Comparison of ENCODE assay signal across 16 cellular contexts in the genomic region with DNA sequence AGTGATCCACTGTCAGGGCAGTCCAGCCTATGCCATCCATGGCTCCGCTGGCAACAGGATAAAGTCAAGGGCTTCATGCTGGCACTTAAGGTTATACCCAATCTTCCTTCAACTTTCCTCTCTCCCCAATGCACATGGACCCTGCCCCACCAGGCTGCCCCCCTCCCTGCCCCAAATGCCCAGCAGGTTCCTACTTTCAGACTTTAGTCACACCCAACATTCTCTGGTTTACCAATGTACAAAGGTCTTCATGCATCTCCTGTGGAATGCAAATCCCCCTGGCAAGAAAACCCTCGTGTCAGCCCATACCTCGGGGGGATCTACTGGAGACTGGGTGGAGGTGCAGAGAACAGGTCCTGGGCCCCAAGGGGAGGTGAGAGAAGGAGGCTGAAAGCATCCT. TPM values are rescaled to one million over a fixed set of nuclear protein-coding genes. Genes with fewer than 3 reads are reported as not detected.
DNase-seq lines count a peak whose midpoint lies in the region; ATAC-seq and TF ChIP-seq lines count a peak whose summit lies in the region.
"Had no signal": no experiment of that assay in that cellular context is flagged by ENCODE, and none has a peak within 500 bp of the region (broad histone marks: within the 10 kb centered on the region; RNA-seq: fewer than 3 reads in every experiment).

No MANE protein-coding gene starts in this region.

- intact Hi-C loops in mammary epithelial cell (cut with micrococcal nuclease): loop anchor here (5.0 kb wide), 3 partner anchors 54 to 154 kb away; no protein-coding TSS in a partner anchor
- intact Hi-C loops in stomach (cut with DNase I; ENCODE audit: low total_unique reads): no loop called here

- H3K4me2 ChIP-seq in mammary epithelial cell (ENCODE audit: insufficient read depth, low read depth, low read length): peak overlapping the region; percentile 28

- H2AFZ ChIP-seq in mammary epithelial cell (ENCODE audit: low read depth, low read length): peak overlapping the region; percentile 3

- H3K4me1 Mint-ChIP-seq in HFFc6 (ENCODE audit: low read depth): peaks cover 97% of the 10 kb centered on the region
- H3K4me1 Mint-ChIP-seq: activated CD4-positive, alpha-beta T cell treated with anti-CD3 and anti-CD28 coated beads, Interleukin-2, amount 10 ng/mL, durations not matched to agents 24 days and 14 days; central memory CD8-positive, alpha-beta T cell had no signal

- H3K36me3 ChIP-seq in mammary epithelial cell (ENCODE audit: insufficient read depth, low read length): no peaks in the 10 kb centered on the region
- H3K36me3 ChIP-seq in muscle layer of colon (ENCODE audit: insufficient read depth, low read length): no peaks in the 10 kb centered on the region
- no peaks in the 10 kb centered on the region for H3K36me3 ChIP-seq in stomach
- H3K36me3 ChIP-seq: SJCRH30 had no signal

- no peak for TF ChIP-seq POLR2A in stomach (IDR thresholded peaks at IDR 0.05)

- H3K9me3 Mint-ChIP-seq in HFFc6: peaks cover 5% of the 10 kb centered on the region; the same call in 1 of the 2 replicates
- H3K9me3 Mint-ChIP-seq: activated CD4-positive, alpha-beta T cell treated with anti-CD3 and anti-CD28 coated beads, Interleukin-2, amount 10 ng/mL, durations not matched to agents 24 days and 14 days; activated naive CD4-positive, alpha-beta T cell treated with anti-CD3 and anti-CD28 coated beads, Interleukin-2, amount 50 U/mL, for 72 hours; central memory CD8-positive, alpha-beta T cell had no signal

- in situ Hi-C loops in mammary epithelial cell (cut with MboI; ENCODE audit: low sequenced_read_pairs in 2 of 2): no loop called here

- no peak for TF ChIP-seq CTCF in HFFc6 (IDR thresholded peaks at IDR 0.05)
- TF ChIP-seq CTCF in mammary epithelial cell (conservative IDR thresholded peaks at IDR 0.05 in 1 of 2, IDR thresholded peaks at IDR 0.05 in 1 of 2; ENCODE audit: extremely low read depth in 1 of 2, insufficient read depth in 1 of 2, low read depth in 1 of 2, low read length in 2 of 2): no peak
- TF ChIP-seq CTCF in stomach (IDR thresholded peaks at IDR 0.05): no peak
- TF ChIP-seq CTCF in GM20000 (IDR thresholded peaks at IDR 0.05; ENCODE audit: extremely low read depth, missing control alignments): no peak

- H3K9ac ChIP-seq in mammary epithelial cell (ENCODE audit: insufficient read depth, low read length) (no peak overlapping the region), muscle layer of colon (ENCODE audit: low read length) (no peak overlapping the region)

- H3K4me3 ChIP-seq in mammary epithelial cell (replicated peaks in 1 of 3; ENCODE audit: insufficient read depth in 1 of 3, low read depth in 2 of 3, low read length in 3 of 3) (no peak overlapping the region), muscle layer of colon (ENCODE audit: low read depth in 1 of 2, low read length in 2 of 2) (no peak overlapping the region), stomach (no peak overlapping the region)
- H3K4me3 ChIP-seq: SJCRH30 had no signal

- DNase-seq in HFFc6 (no peak), mammary epithelial cell (no peak), stomach (no peak), DMS53 treated with DMSO at 0.1 percent for 48 hours (lab: John Stamatoyannopoulos, UW; ENCODE audit: unreplicated experiment) (no peak), GM20000 (ENCODE audit: low spot score) (no peak)
- DNase-seq: activated CD4-positive, alpha-beta T cell treated with anti-CD3 and anti-CD28 coated beads, Interleukin-2, amount 10 ng/mL, durations not matched to agents 24 days and 14 days; DMS79; NCI-H146; SJCRH30; stimulated activated CD4-positive, alpha-beta T cell treated with anti-CD3 and anti-CD28 coated beads, Interleukin-15, amount 100 ng/mL, for 24 hours had no signal

- no peak for ATAC-seq in HG02852 (IDR thresholded peaks at IDR 0.05; ENCODE audit: unreplicated experiment)
- ATAC-seq in HG02981 (IDR thresholded peaks at IDR 0.05; ENCODE audit: unreplicated experiment): no peak
- ATAC-seq: activated naive CD4-positive, alpha-beta T cell treated with anti-CD3 and anti-CD28 coated beads, Interleukin-2, amount 50 U/mL, for 72 hours; left colon had no signal

- H3K4me1 ChIP-seq in mammary epithelial cell (ENCODE audit: insufficient read depth, low read length) (peaks cover 51% of the 10 kb centered on the region), muscle layer of colon (ENCODE audit: insufficient read depth, low read length) (peaks cover 36% of the 10 kb centered on the region), stomach (peaks cover 8 to 25% (median 16%) of the 10 kb centered on the region in 4 donors)

- H3K27ac Mint-ChIP-seq in HFFc6: peak overlapping the region; percentile 94
- H3K27ac Mint-ChIP-seq: activated CD4-positive, alpha-beta T cell treated with anti-CD3 and anti-CD28 coated beads, Interleukin-2, amount 10 ng/mL, durations not matched to agents 24 days and 14 days; activated naive CD4-positive, alpha-beta T cell treated with anti-CD3 and anti-CD28 coated beads, Interleukin-2, amount 50 U/mL, for 72 hours had no signal

- peaks cover 21% of the 10 kb centered on the region for H3K36me3 Mint-ChIP-seq in HFFc6 (ENCODE audit: low read depth)
- H3K36me3 Mint-ChIP-seq: activated naive CD4-positive, alpha-beta T cell treated with anti-CD3 and anti-CD28 coated beads, Interleukin-2, amount 50 U/mL, for 72 hours had no signal

- no TSS peak for BruUV-seq in mammary epithelial cell (replicated peaks; lab: Mats Ljungman, UMichigan)

- no peaks in the 10 kb centered on the region for H4K20me1 ChIP-seq in mammary epithelial cell (ENCODE audit: insufficient read depth, low read length)

- H3K27ac ChIP-seq in mammary epithelial cell (ENCODE audit: insufficient read depth, low read depth, low read length): peak overlapping the region; percentile 88
- H3K27ac ChIP-seq in muscle layer of colon (ENCODE audit: low read depth, low read length): peak overlapping the region; percentile 50
- peak overlapping the region in 4 of 5 donors; percentile 66 to 84 (median 72) for H3K27ac ChIP-seq in stomach

- WGBS in mammary epithelial cell (ENCODE audit: low coverage, missing lambda C conversion rate): 71% methylated on average over 3 of the region's 3 CpGs
- WGBS in stomach, 5 donors: 85 to 98% (median 91%) methylated on average over 3 of the region's 3 CpGs

- H3K9me3 ChIP-seq in mammary epithelial cell (replicated peaks; ENCODE audit: insufficient read depth, low read length): no peaks in the 10 kb centered on the region
- H3K9me3 ChIP-seq in muscle layer of colon (ENCODE audit: low read length): no peaks in the 10 kb centered on the region
- H3K9me3 ChIP-seq in stomach: no peaks in the 10 kb centered on the region
- H3K9me3 ChIP-seq: SJCRH30 had no signal

- no peaks in the 10 kb centered on the region for H3K79me2 ChIP-seq in mammary epithelial cell (ENCODE audit: insufficient read depth, low read length)

- dilution Hi-C loops in mammary epithelial cell (cut with HindIII; ENCODE audit: low sequenced_read_pairs): loop anchor here (25.0 kb wide), 1 partner anchor 194 kb away; no protein-coding TSS in a partner anchor

- TF ChIP-seq EP300 in stomach (IDR thresholded peaks at IDR 0.05): no peak

- H3K4me3 Mint-ChIP-seq in HFFc6: 0 out of 2 replicates have a peak overlapping the region, but pooled peaks have one; percentile 30
- H3K4me3 Mint-ChIP-seq: activated CD4-positive, alpha-beta T cell treated with anti-CD3 and anti-CD28 coated beads, Interleukin-2, amount 10 ng/mL, durations not matched to agents 24 days and 14 days; central memory CD8-positive, alpha-beta T cell had no signal

- CTCF ChIA-PET in mammary epithelial cell (lab: Charles Lee; ENCODE audit: low non-redundant PET): interaction anchor here (0.7 kb wide), 1 partner anchor 52 kb away, joined by 3 read pairs; no protein-coding TSS in a partner anchor

- peaks cover 8% of the 10 kb centered on the region for H3K27me3 Mint-ChIP-seq in HFFc6 (ENCODE audit: insufficient read depth)

- no peaks in the 10 kb centered on the region for H3K27me3 ChIP-seq in mammary epithelial cell (ENCODE audit: insufficient read depth, low read length)
- no peaks in the 10 kb centered on the region for H3K27me3 ChIP-seq in muscle layer of colon (ENCODE audit: control insufficient read depth in 1 of 2, insufficient read depth in 2 of 2, low read length in 2 of 2)
- H3K27me3 ChIP-seq in stomach: no peaks in the 10 kb centered on the region
- H3K27me3 ChIP-seq: SJCRH30 had no signal

RNA-seq across cellular contexts. Expression of a gene that starts 59.3 kb away (rescaled TPM):
- total RNA-seq in HFFc6 (2021; fragmentation: NEBNext Ultra II Directional; extraction: Animal tissue kit (Norgen Biotek cat#: 25700)): 100 to 1,000 TPM; 379 to 441 (median 410) TPM
- total RNA-seq in mammary epithelial cell: 10 to 100 TPM; 77.7 to 89.2 TPM
- 66.6 TPM for polyA plus RNA-seq in mammary epithelial cell
- 48.8 TPM for polyA minus RNA-seq in mammary epithelial cell
- total RNA-seq in stomach: 100 to 1,000 TPM in 2 of 5 donors, 10 to 100 TPM in 3; 13.3 to 127 (median 78.0) TPM
- 10 to 100 TPM; 15.9 to 23.5 (median 17.1) TPM for polyA plus RNA-seq in stomach
